In the genomic region with DNA sequence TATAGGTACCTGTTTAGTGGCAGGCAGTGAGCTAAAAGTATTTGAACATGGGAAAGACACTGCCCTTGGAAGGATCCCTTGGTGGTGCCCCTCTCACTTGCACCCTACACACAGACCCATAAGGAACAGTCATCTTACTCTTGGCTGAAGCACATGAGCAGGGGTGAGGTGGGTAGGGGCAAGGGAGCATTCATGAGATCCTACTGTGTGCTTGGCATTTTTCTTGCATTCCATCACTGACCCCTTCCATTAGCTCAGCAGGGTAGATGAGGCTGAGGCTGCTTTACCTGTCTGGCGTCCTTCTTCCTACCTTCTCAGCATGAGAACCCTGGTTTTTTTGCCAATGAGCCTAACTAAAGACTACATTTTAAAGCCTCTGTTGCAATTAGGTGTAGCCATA, we compare ENCODE assay signal across 2 cellular contexts.
TF ChIP-seq lines count a peak whose summit lies in the region.

No MANE protein-coding gene starts in this region.

TF ChIP-seq in GM23338, 12 proteins besides CTCF, POLR2A, EP300 and RAD21:
- TF ChIP-seq, protein P1, sequence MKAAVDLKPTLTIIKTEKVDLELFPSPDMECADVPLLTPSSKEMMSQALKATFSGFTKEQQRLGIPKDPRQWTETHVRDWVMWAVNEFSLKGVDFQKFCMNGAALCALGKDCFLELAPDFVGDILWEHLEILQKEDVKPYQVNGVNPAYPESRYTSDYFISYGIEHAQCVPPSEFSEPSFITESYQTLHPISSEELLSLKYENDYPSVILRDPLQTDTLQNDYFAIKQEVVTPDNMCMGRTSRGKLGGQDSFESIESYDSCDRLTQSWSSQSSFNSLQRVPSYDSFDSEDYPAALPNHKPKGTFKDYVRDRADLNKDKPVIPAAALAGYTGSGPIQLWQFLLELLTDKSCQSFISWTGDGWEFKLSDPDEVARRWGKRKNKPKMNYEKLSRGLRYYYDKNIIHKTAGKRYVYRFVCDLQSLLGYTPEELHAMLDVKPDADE (IDR thresholded peaks at IDR 0.05) = no peak
- TF ChIP-seq POLR2AphosphoS5 (IDR thresholded peaks at IDR 0.05; ENCODE audit: low read depth) = no peak
- TF ChIP-seq STAT1 (IDR thresholded peaks at IDR 0.05; ENCODE audit: unreplicated experiment) = no peak
TF ChIP-seq in GM23338: peak in this region for 0.

TF ChIP-seq in SK-N-SH, 30 proteins besides CTCF, POLR2A, EP300 and RAD21:
- TF ChIP-seq SMC3 (IDR thresholded peaks at IDR 0.05; ENCODE audit: low read depth, low read length) (no peak), EZH2phosphoT487 (IDR thresholded peaks at IDR 0.05; ENCODE audit: borderline replicate concordance, low read depth) (no peak), RCOR1 (IDR thresholded peaks at IDR 0.05; ENCODE audit: low read length) (no peak), TEAD4 (IDR thresholded peaks at IDR 0.05; ENCODE audit: borderline replicate concordance, insufficient read depth) (no peak), MXI1 (IDR thresholded peaks at IDR 0.05; ENCODE audit: low read depth, low read length) (no peak), GATA2 (CRISPR knock-in tag; IDR thresholded peaks at IDR 0.05) (no peak)
- TF ChIP-seq, protein P2, sequence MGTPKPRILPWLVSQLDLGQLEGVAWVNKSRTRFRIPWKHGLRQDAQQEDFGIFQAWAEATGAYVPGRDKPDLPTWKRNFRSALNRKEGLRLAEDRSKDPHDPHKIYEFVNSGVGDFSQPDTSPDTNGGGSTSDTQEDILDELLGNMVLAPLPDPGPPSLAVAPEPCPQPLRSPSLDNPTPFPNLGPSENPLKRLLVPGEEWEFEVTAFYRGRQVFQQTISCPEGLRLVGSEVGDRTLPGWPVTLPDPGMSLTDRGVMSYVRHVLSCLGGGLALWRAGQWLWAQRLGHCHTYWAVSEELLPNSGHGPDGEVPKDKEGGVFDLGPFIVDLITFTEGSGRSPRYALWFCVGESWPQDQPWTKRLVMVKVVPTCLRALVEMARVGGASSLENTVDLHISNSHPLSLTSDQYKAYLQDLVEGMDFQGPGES (IDR thresholded peaks at IDR 0.05; ENCODE audit: low read depth, low read length) = no peak
